9 cellular contexts compared by ENCODE assay signal in the genomic region with DNA sequence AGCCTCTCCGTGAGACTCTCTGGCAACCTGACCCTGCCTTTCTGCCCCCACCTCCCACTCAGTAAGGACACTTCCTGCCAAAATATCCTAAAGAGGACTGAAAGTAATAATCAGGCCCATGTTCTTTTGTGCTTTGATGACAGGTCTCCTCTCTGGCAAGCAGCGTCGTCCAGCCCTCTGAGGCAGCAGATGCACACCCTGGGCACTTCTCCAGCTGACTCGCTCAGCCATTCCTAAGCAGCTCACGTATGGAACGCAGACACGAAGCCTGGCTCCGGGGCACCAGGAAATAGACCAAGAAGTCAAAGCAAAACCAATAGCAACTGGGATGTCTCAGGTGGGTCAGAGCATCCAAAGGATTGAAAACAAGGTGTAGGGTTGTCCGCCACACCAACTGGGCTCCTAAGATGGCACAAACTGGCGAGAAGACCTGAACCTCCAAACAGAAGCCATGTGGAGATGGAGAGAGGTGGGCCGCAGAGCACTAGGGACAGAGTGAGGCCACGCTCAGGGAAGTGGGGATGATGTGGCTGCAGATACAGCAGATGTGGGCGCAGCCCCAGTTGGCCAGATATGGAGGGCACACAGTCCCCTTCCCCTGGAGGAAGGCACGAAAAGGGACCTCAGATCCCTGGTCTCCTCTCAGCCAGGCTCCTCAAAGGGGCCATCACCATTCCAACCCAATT. TPM values are rescaled to one million over a fixed set of nuclear protein-coding genes. Genes with fewer than 3 reads are reported as not detected.
DNase-seq lines count a peak whose midpoint lies in the region; ATAC-seq and TF ChIP-seq lines count a peak whose summit lies in the region.
"Had no signal": no experiment of that assay in that cellular context is flagged by ENCODE, and none has a peak within 500 bp of the region (broad histone marks: within the 10 kb centered on the region; RNA-seq: fewer than 3 reads in every experiment).

No MANE protein-coding gene starts in this region.

- peak overlapping the region; percentile 76 for H3K27ac Mint-ChIP-seq in activated naive CD4-positive, alpha-beta T cell treated with anti-CD3 and anti-CD28 coated beads, Interleukin-2, amount 50 U/mL, for 24 hours
- no peak overlapping the region for H3K27ac Mint-ChIP-seq in WTC11

- peak overlapping the region; percentile 90 for H3K4me3 Mint-ChIP-seq in activated naive CD4-positive, alpha-beta T cell treated with anti-CD3 and anti-CD28 coated beads, Interleukin-2, amount 50 U/mL, for 24 hours
- H3K4me3 Mint-ChIP-seq in WTC11, result peak overlapping the region; percentile 27; the same call in 1 of the 2 replicates

- no peaks in the 10 kb centered on the region for H3K9me3 ChIP-seq in upper lobe of right lung
- H3K9me3 ChIP-seq: heart left ventricle had no signal

- DNase-seq in activated naive CD4-positive, alpha-beta T cell treated with anti-CD3 and anti-CD28 coated beads, Interleukin-2, amount 50 U/mL, for 16 hours, result no peak
- no peak for DNase-seq in WTC11 (ENCODE audit: low spot score)
- peak in 36 of 51 donors; percentile 16 to 81 (median 62) for DNase-seq in hypothalamus (lab: John Stamatoyannopoulos, UW)
- no peak for DNase-seq in upper lobe of right lung
- no peak for DNase-seq in NCI-H146 (lab: John Stamatoyannopoulos, UW)

- no peaks in the 10 kb centered on the region for H3K36me3 ChIP-seq in upper lobe of right lung

- H3K4me1 ChIP-seq in upper lobe of right lung, result peaks cover 31% of the 10 kb centered on the region

- CTCF ChIA-PET in WTC11 (lab: Charles Lee), result no interaction called here

- peak overlapping the region; percentile 81 for H3K27ac ChIP-seq in upper lobe of right lung

- H3K36me3 Mint-ChIP-seq in activated naive CD4-positive, alpha-beta T cell treated with anti-CD3 and anti-CD28 coated beads, Interleukin-2, amount 50 U/mL, for 24 hours, result peaks cover 6% of the 10 kb centered on the region
- H3K36me3 Mint-ChIP-seq in WTC11, result peaks cover 11% of the 10 kb centered on the region

- POLR2A ChIA-PET in WTC11 (lab: Charles Lee), result no interaction called here

- intact Hi-C loops in upper lobe of right lung (cut with DNase I), result no loop called here

- no peak for TF ChIP-seq CTCF in WTC11 (IDR thresholded peaks at IDR 0.05)
- no peak for TF ChIP-seq CTCF in upper lobe of right lung (IDR thresholded peaks at IDR 0.05)

- peaks cover 54% of the 10 kb centered on the region for H3K4me1 Mint-ChIP-seq in activated naive CD4-positive, alpha-beta T cell treated with anti-CD3 and anti-CD28 coated beads, Interleukin-2, amount 50 U/mL, for 24 hours
- H3K4me1 Mint-ChIP-seq in WTC11, result peaks cover 19% of the 10 kb centered on the region

- H3K27me3 ChIP-seq in upper lobe of right lung, result no peaks in the 10 kb centered on the region

- H3K4me3 ChIP-seq in upper lobe of right lung, result no peak overlapping the region

- no peak for ATAC-seq in WTC11
- ATAC-seq in upper lobe of right lung, result no peak
- ATAC-seq in GM21825 (IDR thresholded peaks at IDR 0.05; ENCODE audit: unreplicated experiment), result no peak
- ATAC-seq in GM19035 (IDR thresholded peaks at IDR 0.05; ENCODE audit: unreplicated experiment), result no peak

- no peaks in the 10 kb centered on the region for H3K27me3 Mint-ChIP-seq in activated naive CD4-positive, alpha-beta T cell treated with anti-CD3 and anti-CD28 coated beads, Interleukin-2, amount 50 U/mL, for 24 hours
- H3K27me3 Mint-ChIP-seq in WTC11 (ENCODE audit: low read depth), result peaks cover 17% of the 10 kb centered on the region

- no peaks in the 10 kb centered on the region for H3K9me3 Mint-ChIP-seq in activated naive CD4-positive, alpha-beta T cell treated with anti-CD3 and anti-CD28 coated beads, Interleukin-2, amount 50 U/mL, for 24 hours
- H3K9me3 Mint-ChIP-seq in WTC11, result 0 out of 2 replicates have a peak, but pooled peaks cover 6% of the 10 kb centered on the region

TF ChIP-seq in WTC11, 78 proteins besides CTCF, POLR2A, EP300 and RAD21:
- TF ChIP-seq, protein P1, sequence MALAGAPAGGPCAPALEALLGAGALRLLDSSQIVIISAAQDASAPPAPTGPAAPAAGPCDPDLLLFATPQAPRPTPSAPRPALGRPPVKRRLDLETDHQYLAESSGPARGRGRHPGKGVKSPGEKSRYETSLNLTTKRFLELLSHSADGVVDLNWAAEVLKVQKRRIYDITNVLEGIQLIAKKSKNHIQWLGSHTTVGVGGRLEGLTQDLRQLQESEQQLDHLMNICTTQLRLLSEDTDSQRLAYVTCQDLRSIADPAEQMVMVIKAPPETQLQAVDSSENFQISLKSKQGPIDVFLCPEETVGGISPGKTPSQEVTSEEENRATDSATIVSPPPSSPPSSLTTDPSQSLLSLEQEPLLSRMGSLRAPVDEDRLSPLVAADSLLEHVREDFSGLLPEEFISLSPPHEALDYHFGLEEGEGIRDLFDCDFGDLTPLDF (CRISPR knock-in tag; IDR thresholded peaks at IDR 0.05), result no peak
- TF ChIP-seq, protein P2, sequence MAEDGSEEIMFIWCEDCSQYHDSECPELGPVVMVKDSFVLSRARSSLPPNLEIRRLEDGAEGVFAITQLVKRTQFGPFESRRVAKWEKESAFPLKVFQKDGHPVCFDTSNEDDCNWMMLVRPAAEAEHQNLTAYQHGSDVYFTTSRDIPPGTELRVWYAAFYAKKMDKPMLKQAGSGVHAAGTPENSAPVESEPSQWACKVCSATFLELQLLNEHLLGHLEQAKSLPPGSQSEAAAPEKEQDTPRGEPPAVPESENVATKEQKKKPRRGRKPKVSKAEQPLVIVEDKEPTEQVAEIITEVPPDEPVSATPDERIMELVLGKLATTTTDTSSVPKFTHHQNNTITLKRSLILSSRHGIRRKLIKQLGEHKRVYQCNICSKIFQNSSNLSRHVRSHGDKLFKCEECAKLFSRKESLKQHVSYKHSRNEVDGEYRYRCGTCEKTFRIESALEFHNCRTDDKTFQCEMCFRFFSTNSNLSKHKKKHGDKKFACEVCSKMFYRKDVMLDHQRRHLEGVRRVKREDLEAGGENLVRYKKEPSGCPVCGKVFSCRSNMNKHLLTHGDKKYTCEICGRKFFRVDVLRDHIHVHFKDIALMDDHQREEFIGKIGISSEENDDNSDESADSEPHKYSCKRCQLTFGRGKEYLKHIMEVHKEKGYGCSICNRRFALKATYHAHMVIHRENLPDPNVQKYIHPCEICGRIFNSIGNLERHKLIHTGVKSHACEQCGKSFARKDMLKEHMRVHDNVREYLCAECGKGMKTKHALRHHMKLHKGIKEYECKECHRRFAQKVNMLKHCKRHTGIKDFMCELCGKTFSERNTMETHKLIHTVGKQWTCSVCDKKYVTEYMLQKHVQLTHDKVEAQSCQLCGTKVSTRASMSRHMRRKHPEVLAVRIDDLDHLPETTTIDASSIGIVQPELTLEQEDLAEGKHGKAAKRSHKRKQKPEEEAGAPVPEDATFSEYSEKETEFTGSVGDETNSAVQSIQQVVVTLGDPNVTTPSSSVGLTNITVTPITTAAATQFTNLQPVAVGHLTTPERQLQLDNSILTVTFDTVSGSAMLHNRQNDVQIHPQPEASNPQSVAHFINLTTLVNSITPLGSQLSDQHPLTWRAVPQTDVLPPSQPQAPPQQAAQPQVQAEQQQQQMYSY (CRISPR knock-in tag; IDR thresholded peaks at IDR 0.05), result no peak
- TF ChIP-seq, protein P3, sequence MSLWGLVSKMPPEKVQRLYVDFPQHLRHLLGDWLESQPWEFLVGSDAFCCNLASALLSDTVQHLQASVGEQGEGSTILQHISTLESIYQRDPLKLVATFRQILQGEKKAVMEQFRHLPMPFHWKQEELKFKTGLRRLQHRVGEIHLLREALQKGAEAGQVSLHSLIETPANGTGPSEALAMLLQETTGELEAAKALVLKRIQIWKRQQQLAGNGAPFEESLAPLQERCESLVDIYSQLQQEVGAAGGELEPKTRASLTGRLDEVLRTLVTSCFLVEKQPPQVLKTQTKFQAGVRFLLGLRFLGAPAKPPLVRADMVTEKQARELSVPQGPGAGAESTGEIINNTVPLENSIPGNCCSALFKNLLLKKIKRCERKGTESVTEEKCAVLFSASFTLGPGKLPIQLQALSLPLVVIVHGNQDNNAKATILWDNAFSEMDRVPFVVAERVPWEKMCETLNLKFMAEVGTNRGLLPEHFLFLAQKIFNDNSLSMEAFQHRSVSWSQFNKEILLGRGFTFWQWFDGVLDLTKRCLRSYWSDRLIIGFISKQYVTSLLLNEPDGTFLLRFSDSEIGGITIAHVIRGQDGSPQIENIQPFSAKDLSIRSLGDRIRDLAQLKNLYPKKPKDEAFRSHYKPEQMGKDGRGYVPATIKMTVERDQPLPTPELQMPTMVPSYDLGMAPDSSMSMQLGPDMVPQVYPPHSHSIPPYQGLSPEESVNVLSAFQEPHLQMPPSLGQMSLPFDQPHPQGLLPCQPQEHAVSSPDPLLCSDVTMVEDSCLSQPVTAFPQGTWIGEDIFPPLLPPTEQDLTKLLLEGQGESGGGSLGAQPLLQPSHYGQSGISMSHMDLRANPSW (CRISPR knock-in tag; conservative IDR thresholded peaks at IDR 0.05; ENCODE audit: low read depth), result no peak
- TF ChIP-seq NFE2L1 (CRISPR knock-in tag; IDR thresholded peaks at IDR 0.05), result no peak
- TF ChIP-seq, protein P4, sequence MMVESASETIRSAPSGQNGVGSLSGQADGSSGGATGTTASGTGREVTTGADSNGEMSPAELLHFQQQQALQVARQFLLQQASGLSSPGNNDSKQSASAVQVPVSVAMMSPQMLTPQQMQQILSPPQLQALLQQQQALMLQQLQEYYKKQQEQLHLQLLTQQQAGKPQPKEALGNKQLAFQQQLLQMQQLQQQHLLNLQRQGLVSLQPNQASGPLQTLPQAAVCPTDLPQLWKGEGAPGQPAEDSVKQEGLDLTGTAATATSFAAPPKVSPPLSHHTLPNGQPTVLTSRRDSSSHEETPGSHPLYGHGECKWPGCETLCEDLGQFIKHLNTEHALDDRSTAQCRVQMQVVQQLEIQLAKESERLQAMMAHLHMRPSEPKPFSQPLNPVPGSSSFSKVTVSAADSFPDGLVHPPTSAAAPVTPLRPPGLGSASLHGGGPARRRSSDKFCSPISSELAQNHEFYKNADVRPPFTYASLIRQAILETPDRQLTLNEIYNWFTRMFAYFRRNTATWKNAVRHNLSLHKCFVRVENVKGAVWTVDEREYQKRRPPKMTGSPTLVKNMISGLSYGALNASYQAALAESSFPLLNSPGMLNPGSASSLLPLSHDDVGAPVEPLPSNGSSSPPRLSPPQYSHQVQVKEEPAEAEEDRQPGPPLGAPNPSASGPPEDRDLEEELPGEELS (CRISPR knock-in tag; IDR thresholded peaks at IDR 0.05), result no peak
- no peak for TF ChIP-seq MXD4 (CRISPR knock-in tag; IDR thresholded peaks at IDR 0.05; ENCODE audit: borderline replicate concordance)
- TF ChIP-seq NR2C2 (CRISPR knock-in tag; IDR thresholded peaks at IDR 0.05), result no peak

RNA-seq across cellular contexts. Expression of a gene that starts 2.4 kb away (rescaled TPM):
- 7.4 to 8.6 TPM (median 8.4 TPM) in 3 replicates for total RNA-seq in WTC11 (2021)
- 35.3 TPM for total RNA-seq in upper lobe of right lung

Comparison
In these comparisons a context has a peak if more than half of its experiments do, and no peak if none do; other contexts are left out.
1. DNase-seq: peak in hypothalamus (36 of 51); none in activated naive CD4-positive, alpha-beta T cell treated with anti-CD3 and anti-CD28 coated beads, Interleukin-2, amount 50 U/mL, for 16 hours (single experiment), WTC11 (single experiment), upper lobe of right lung (single experiment) and NCI-H146 (single experiment).